12 cellular contexts compared by ENCODE assay signal in the genomic region with DNA sequence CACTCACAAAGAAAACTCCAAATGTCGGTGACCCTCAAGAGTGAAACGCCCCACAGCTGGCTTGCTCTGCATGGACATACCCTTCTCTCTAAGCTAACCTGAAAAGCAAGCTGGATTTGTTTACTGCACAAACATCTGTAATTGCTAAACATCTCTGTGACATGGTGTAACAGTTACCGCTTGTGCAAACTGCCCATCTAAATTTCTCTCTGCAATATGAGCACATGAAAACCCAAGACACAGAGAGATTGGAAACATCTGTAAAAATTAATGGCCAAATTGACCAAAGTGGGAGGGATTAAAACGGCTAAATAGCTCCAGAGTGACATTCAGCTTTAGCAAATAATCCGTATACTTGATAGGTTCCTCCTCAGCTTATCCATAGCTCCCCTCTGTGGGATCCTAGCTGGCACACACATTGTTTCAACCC.
DNase-seq lines count a peak whose midpoint lies in the region; ATAC-seq, FAIRE-seq and TF ChIP-seq lines count a peak whose summit lies in the region.
"Had no signal": no experiment of that assay in that cellular context is flagged by ENCODE, and none has a peak within 500 bp of the region (broad histone marks: within the 10 kb centered on the region; RNA-seq: fewer than 3 reads in every experiment).

No MANE protein-coding gene starts in this region.

- TF ChIP-seq CTCF in activated CD8-positive, alpha-beta T cell treated with anti-CD3 and anti-CD28 coated beads for 36 hours (IDR thresholded peaks at IDR 0.05), result no peak
- TF ChIP-seq CTCF in brain (conservative IDR thresholded peaks at IDR 0.05), result no peak
- TF ChIP-seq CTCF in keratinocyte (optimal IDR thresholded peaks at IDR 0.05 in 1 of 3, IDR thresholded peaks at IDR 0.05 in 1 of 3, conservative IDR thresholded peaks at IDR 0.05 in 1 of 3; ENCODE audit: extremely low read depth in 1 of 3, insufficient read depth in 2 of 3, low read length in 3 of 3), result no peak
- no peak for TF ChIP-seq CTCF in thyroid gland (IDR thresholded peaks at IDR 0.05)
- no peak for TF ChIP-seq CTCF in esophagus squamous epithelium (IDR thresholded peaks at IDR 0.05)

- peaks cover 16% of the 10 kb centered on the region for H3K4me1 ChIP-seq in keratinocyte (ENCODE audit: control insufficient read depth, extremely low read depth, insufficient read depth, low read length)
- peaks cover 15 to 25% of the 10 kb centered on the region in 2 donors for H3K4me1 ChIP-seq in thyroid gland
- H3K4me1 ChIP-seq in esophagus squamous epithelium, result peaks cover 0 to 4% (median 0%) of the 10 kb centered on the region in 3 donors

- H3K27me3 Mint-ChIP-seq in activated CD8-positive, alpha-beta T cell treated with anti-CD3 and anti-CD28 coated beads, Interleukin-2, amount 10 ng/mL, durations not matched to agents 7 days and 5 days (ENCODE audit: low read depth), result no peaks in the 10 kb centered on the region
- H3K27me3 Mint-ChIP-seq in activated CD8-positive, alpha-beta T cell treated with anti-CD3 and anti-CD28 coated beads for 36 hours, result no peaks in the 10 kb centered on the region
- H3K27me3 Mint-ChIP-seq in brain, result no peaks in the 10 kb centered on the region
- H3K27me3 Mint-ChIP-seq: activated CD8-positive, alpha-beta memory T cell treated with anti-CD3 and anti-CD28 coated beads, Interleukin-2, amount 10 ng/mL, durations not matched to agents 7 days and 5 days had no signal

- peaks cover 21% of the 10 kb centered on the region for H3K79me2 ChIP-seq in keratinocyte (ENCODE audit: control insufficient read depth, insufficient read depth, low read length)

- H3K27ac Mint-ChIP-seq in activated CD8-positive, alpha-beta T cell treated with anti-CD3 and anti-CD28 coated beads, Interleukin-2, amount 10 ng/mL, durations not matched to agents 7 days and 5 days, result peak overlapping the region; percentile 3
- H3K27ac Mint-ChIP-seq in activated CD8-positive, alpha-beta T cell treated with anti-CD3 and anti-CD28 coated beads for 36 hours, result no peak overlapping the region
- peak overlapping the region in 2 of 5 experiments; percentile 60 to 87 for H3K27ac Mint-ChIP-seq in brain
- H3K27ac Mint-ChIP-seq: activated CD8-positive, alpha-beta memory T cell treated with anti-CD3 and anti-CD28 coated beads, Interleukin-2, amount 10 ng/mL, durations not matched to agents 7 days and 5 days had no signal

- peak overlapping the region; percentile 69 for H3K9ac ChIP-seq in keratinocyte (ENCODE audit: control insufficient read depth, extremely low read depth, insufficient read depth, low read length)

- no peak overlapping the region for H2AFZ ChIP-seq in keratinocyte (ENCODE audit: control insufficient read depth, low read length)

- H3K9me3 ChIP-seq in keratinocyte (ENCODE audit: control insufficient read depth, low read depth, low read length) (no peaks in the 10 kb centered on the region), thyroid gland (no peaks in the 10 kb centered on the region), esophagus squamous epithelium (no peaks in the 10 kb centered on the region)
- H3K9me3 ChIP-seq: testis had no signal

- CTCF ChIA-PET in activated CD8-positive, alpha-beta T cell treated with anti-CD3 and anti-CD28 coated beads, Interleukin-2, amount 10 ng/mL, durations not matched to agents 7 days and 5 days (lab: Charles Lee), result no interaction called here
- CTCF ChIA-PET in activated CD8-positive, alpha-beta T cell treated with anti-CD3 and anti-CD28 coated beads for 36 hours (lab: Charles Lee), result no interaction called here

- H3K4me1 Mint-ChIP-seq in activated CD8-positive, alpha-beta T cell treated with anti-CD3 and anti-CD28 coated beads, Interleukin-2, amount 10 ng/mL, durations not matched to agents 7 days and 5 days (ENCODE audit: low read depth), result peaks cover 24% of the 10 kb centered on the region
- peaks cover 58% of the 10 kb centered on the region for H3K4me1 Mint-ChIP-seq in activated CD8-positive, alpha-beta T cell treated with anti-CD3 and anti-CD28 coated beads for 36 hours (ENCODE audit: low read depth)
- peaks cover 38% of the 10 kb centered on the region for H3K4me1 Mint-ChIP-seq in brain

- peak overlapping the region; percentile 28 to 39 (median 36) for H3K4me3 ChIP-seq in keratinocyte (ENCODE audit: control insufficient read depth in 2 of 3, extremely low read depth in 1 of 3, insufficient read depth in 2 of 3, low read depth in 1 of 3, low read length in 3 of 3)
- H3K4me3 ChIP-seq in thyroid gland (replicated peaks in 1 of 3), result no peak overlapping the region
- H3K4me3 ChIP-seq in esophagus squamous epithelium, result no peak overlapping the region
- H3K4me3 ChIP-seq: testis had no signal

- peaks cover 23% of the 10 kb centered on the region for H3K36me3 Mint-ChIP-seq in activated CD8-positive, alpha-beta T cell treated with anti-CD3 and anti-CD28 coated beads, Interleukin-2, amount 10 ng/mL, durations not matched to agents 7 days and 5 days (ENCODE audit: low read depth)
- peaks cover 21% of the 10 kb centered on the region for H3K36me3 Mint-ChIP-seq in activated CD8-positive, alpha-beta T cell treated with anti-CD3 and anti-CD28 coated beads for 36 hours (ENCODE audit: low read depth)
- no peaks in the 10 kb centered on the region for H3K36me3 Mint-ChIP-seq in brain

- no peaks in the 10 kb centered on the region for H3K36me3 ChIP-seq in keratinocyte (ENCODE audit: control insufficient read depth in 2 of 2, extremely low read depth in 1 of 2, insufficient read depth in 2 of 2, low read length in 2 of 2)
- H3K36me3 ChIP-seq in thyroid gland, result no peaks in the 10 kb centered on the region
- no peaks in the 10 kb centered on the region for H3K36me3 ChIP-seq in esophagus squamous epithelium

- no peak for DNase-seq in activated CD8-positive, alpha-beta T cell treated with anti-CD3 and anti-CD28 coated beads, Interleukin-2, amount 10 ng/mL, durations not matched to agents 7 days and 5 days
- no peak for DNase-seq in activated CD8-positive, alpha-beta T cell treated with anti-CD3 and anti-CD28 coated beads for 36 hours
- no peak for DNase-seq in keratinocyte (ENCODE audit: low read depth, low spot score)
- no peak for DNase-seq in thyroid gland
- DNase-seq in esophagus squamous epithelium (lab: John Stamatoyannopoulos, UW), result no peak
- DNase-seq: 8988T; activated CD8-positive, alpha-beta memory T cell treated with anti-CD3 and anti-CD28 coated beads, Interleukin-2, amount 10 ng/mL, durations not matched to agents 7 days and 5 days; NCI-H2107 had no signal

- peak overlapping the region; percentile 53 for H3K4me2 ChIP-seq in keratinocyte (ENCODE audit: control insufficient read depth, extremely low read depth, insufficient read depth, low read depth, low read length)

- H3K27ac ChIP-seq in keratinocyte (ENCODE audit: control insufficient read depth, insufficient read depth, low read length) (peak overlapping the region; percentile 82), thyroid gland (peak overlapping the region in 2 of 3 donors; percentile 36 to 59), esophagus squamous epithelium (peak overlapping the region in 1 of 4 donors; percentile 42)

- no peak for ATAC-seq in activated CD8-positive, alpha-beta T cell treated with anti-CD3 and anti-CD28 coated beads, Interleukin-2, amount 10 ng/mL, durations not matched to agents 7 days and 5 days
- ATAC-seq in activated CD8-positive, alpha-beta T cell treated with anti-CD3 and anti-CD28 coated beads for 36 hours, result no peak
- no peak for ATAC-seq in HG03095 (IDR thresholded peaks at IDR 0.05; ENCODE audit: unreplicated experiment)
- no peak for ATAC-seq in GM19035 (IDR thresholded peaks at IDR 0.05; ENCODE audit: unreplicated experiment)
- ATAC-seq: activated CD8-positive, alpha-beta memory T cell treated with anti-CD3 and anti-CD28 coated beads, Interleukin-2, amount 10 ng/mL, durations not matched to agents 7 days and 5 days had no signal

- TF ChIP-seq POLR2A in thyroid gland (IDR thresholded peaks at IDR 0.05) (no peak), esophagus squamous epithelium (IDR thresholded peaks at IDR 0.05) (no peak)

- no peaks in the 10 kb centered on the region for H3K9me3 Mint-ChIP-seq in activated CD8-positive, alpha-beta T cell treated with anti-CD3 and anti-CD28 coated beads, Interleukin-2, amount 10 ng/mL, durations not matched to agents 7 days and 5 days (ENCODE audit: insufficient read depth)
- H3K9me3 Mint-ChIP-seq in activated CD8-positive, alpha-beta T cell treated with anti-CD3 and anti-CD28 coated beads for 36 hours, result no peaks in the 10 kb centered on the region
- H3K9me3 Mint-ChIP-seq in brain, result peaks cover 0 to 3% (median 0%) of the 10 kb centered on the region in 5 experiments

- POLR2A ChIA-PET in activated CD8-positive, alpha-beta T cell treated with anti-CD3 and anti-CD28 coated beads, Interleukin-2, amount 10 ng/mL, durations not matched to agents 7 days and 5 days (lab: Charles Lee), result no interaction called here
- POLR2A ChIA-PET in activated CD8-positive, alpha-beta T cell treated with anti-CD3 and anti-CD28 coated beads for 36 hours (lab: Charles Lee), result interaction anchor here (0.6 kb wide), 1 partner anchor 93 kb away, joined by 3 read pairs; no protein-coding TSS in a partner anchor

- FAIRE-seq in keratinocyte (lab: Jason Lieb, UNC), result no peak

- H3K4me3 Mint-ChIP-seq in activated CD8-positive, alpha-beta T cell treated with anti-CD3 and anti-CD28 coated beads, Interleukin-2, amount 10 ng/mL, durations not matched to agents 7 days and 5 days, result no peak overlapping the region
- no peak overlapping the region for H3K4me3 Mint-ChIP-seq in activated CD8-positive, alpha-beta T cell treated with anti-CD3 and anti-CD28 coated beads for 36 hours
- H3K4me3 Mint-ChIP-seq in brain, result peak overlapping the region in 3 of 5 experiments; percentile 21 to 81 (median 46)
- H3K4me3 Mint-ChIP-seq: activated CD8-positive, alpha-beta memory T cell treated with anti-CD3 and anti-CD28 coated beads, Interleukin-2, amount 10 ng/mL, durations not matched to agents 7 days and 5 days had no signal

- intact Hi-C loops in activated CD8-positive, alpha-beta T cell treated with anti-CD3 and anti-CD28 coated beads for 36 hours (cut with micrococcal nuclease), result no loop called here
- intact Hi-C loops in thyroid gland (cut with DNase I) (no loop called here), esophagus squamous epithelium (cut with DNase I) (no loop called here)

- H4K20me1 ChIP-seq in keratinocyte (ENCODE audit: control insufficient read depth, extremely low read depth, insufficient read depth, low read length), result no peaks in the 10 kb centered on the region

- dilution Hi-C loops in keratinocyte (cut with MboI; ENCODE audit: extremely low pct_ligation_motif_present, low sequenced_read_pairs), result no loop called here

- no peaks in the 10 kb centered on the region for H3K9me1 ChIP-seq in keratinocyte (ENCODE audit: control insufficient read depth, extremely low read depth, insufficient read depth, low read length)

- WGBS in thyroid gland, 2 donors, result 37 to 40% methylated on average over 5 of the region's 5 CpGs
- 61 to 65% methylated on average over 5 of the region's 5 CpGs for WGBS in esophagus squamous epithelium, 2 donors

- H3K27me3 ChIP-seq in keratinocyte (ENCODE audit: control insufficient read depth, extremely low read depth, insufficient read depth, low read length), result no peaks in the 10 kb centered on the region
- no peaks in the 10 kb centered on the region for H3K27me3 ChIP-seq in thyroid gland
- H3K27me3 ChIP-seq in esophagus squamous epithelium, result no peaks in the 10 kb centered on the region
- H3K27me3 ChIP-seq: testis had no signal

Comparison
In these comparisons a context has a peak if more than half of its experiments do, and no peak if none do; other contexts are left out.
1. H3K4me3 Mint-ChIP-seq: peak in brain (3 of 5); none in activated CD8-positive, alpha-beta T cell treated with anti-CD3 and anti-CD28 coated beads, Interleukin-2, amount 10 ng/mL, durations not matched to agents 7 days and 5 days (single experiment) and activated CD8-positive, alpha-beta T cell treated with anti-CD3 and anti-CD28 coated beads for 36 hours (single experiment).
2. H3K4me3 ChIP-seq: peak in keratinocyte (3 of 3); none in thyroid gland (0 of 3) and esophagus squamous epithelium (0 of 4).